ENCODE assay signal across 8 cellular contexts in genomic region chr16:1614226-1615102, GRCh38. TPM values are rescaled to one million over a fixed set of nuclear protein-coding genes. Genes with fewer than 3 reads are reported as not detected.
DNase-seq lines count a peak whose midpoint lies in the region; ATAC-seq and TF ChIP-seq lines count a peak whose summit lies in the region.

No MANE protein-coding gene starts in this region.

- H3K36me3 ChIP-seq in SJCRH30 (peaks cover 11% of the 10 kb centered on the region), transverse colon (no peaks in the 10 kb centered on the region)

- H3K36me3 Mint-ChIP-seq in memory B cell: peaks cover 16% of the 10 kb centered on the region

- peak overlapping the region; percentile 88 for H3K4me3 Mint-ChIP-seq in memory B cell

- WGBS in transverse colon (ENCODE audit: low coverage in 1 of 2), 2 donors: 1% methylated on average over 48 of the region's 114 CpGs; no CpG with 5 or more reads in 1 of the 2 donors

- no peak for TF ChIP-seq CTCF in coronary artery (IDR thresholded peaks at IDR 0.05)
- TF ChIP-seq CTCF in transverse colon (IDR thresholded peaks at IDR 0.05): no peak

- no peaks in the 10 kb centered on the region for H3K9me3 Mint-ChIP-seq in memory B cell

- no peak overlapping the region for H3K27ac Mint-ChIP-seq in memory B cell

- H3K4me1 ChIP-seq in SJCRH30 (peaks cover 6% of the 10 kb centered on the region; the same call in 1 of the 2 replicates), transverse colon (peaks cover 17 to 48% (median 43%) of the 10 kb centered on the region in 4 donors)

- peaks cover 16% of the 10 kb centered on the region for H3K4me1 Mint-ChIP-seq in memory B cell

- H3K27ac ChIP-seq in SJCRH30 (no peak overlapping the region), coronary artery (peak overlapping the region; percentile 68 to 79), transverse colon (peak overlapping the region; percentile 76 to 95 (median 90))

- ATAC-seq in memory B cell (ENCODE audit: low read depth): no peak
- no peak for ATAC-seq in GM18867 (IDR thresholded peaks at IDR 0.05; ENCODE audit: unreplicated experiment)

- DNase-seq in NOMO-1 (lab: John Stamatoyannopoulos, UW; ENCODE audit: unreplicated experiment in 2 of 2) (peak; percentile 17 to 48), NOMO-1 treated with dmso at 0.1 percent for 144 hours (lab: John Stamatoyannopoulos, UW; ENCODE audit: unreplicated experiment) (no peak), SJCRH30 (peak; percentile 36 to 56), coronary artery (ENCODE audit: low spot score) (no peak), memory B cell (ENCODE audit: low spot score in 2 of 2) (peak in 1 of 2 donors; percentile 33), transverse colon (peak; percentile 17)
- no peak for DNase-seq in effector CD8-positive, alpha-beta T cell (lab: John Stamatoyannopoulos, UW)

- peak overlapping the region; percentile 74 for H3K4me3 ChIP-seq in SJCRH30
- peak overlapping the region; percentile 84 for H3K4me3 ChIP-seq in coronary artery
- H3K4me3 ChIP-seq in transverse colon: peak overlapping the region; percentile 53 to 100 (median 96)

- H3K9me3 ChIP-seq in SJCRH30 (replicated peaks) (no peaks in the 10 kb centered on the region), transverse colon (no peaks in the 10 kb centered on the region)

- peaks cover 3% of the 10 kb centered on the region for H3K27me3 Mint-ChIP-seq in memory B cell

- in situ Hi-C loops in transverse colon (cut with MboI; ENCODE audit: low pct_ligation_motif_present in 1 of 4, low pct_unique_long_range_greater_than_20kb in 1 of 4, low sequenced_read_pairs in 3 of 4): no loop called here

- TF ChIP-seq POLR2A in transverse colon (IDR thresholded peaks at IDR 0.05): no peak

- H3K27me3 ChIP-seq in SJCRH30 (no peaks in the 10 kb centered on the region), transverse colon (no peaks in the 10 kb centered on the region)

- TF ChIP-seq EP300 in transverse colon (IDR thresholded peaks at IDR 0.05; ENCODE audit: low read depth): no peak

- intact Hi-C loops in transverse colon (cut with DNase I; ENCODE audit: low total_unique reads): no loop called here

RNA-seq across cellular contexts. Expression of gene CRAMP1, which starts 2.3 kb away (rescaled TPM):
- total RNA-seq in SJCRH30 (2014; rRNA removed; shearing (Covaris generic)): 9.5 and 12.6 TPM in 2 replicates
- total RNA-seq in transverse colon: 10 to 100 TPM; 10.1 to 52.7 (median 16.2) TPM

RNA-seq across cellular contexts. Expression of gene IFT140, which starts 2.6 kb away (rescaled TPM):
- 4.4 and 6.5 TPM in 2 replicates for total RNA-seq in SJCRH30 (2014; rRNA removed; shearing (Covaris generic))
- 10 to 100 TPM; 16.2 to 26.6 (median 22.0) TPM for total RNA-seq in transverse colon

Comparison
In these comparisons a context has a peak if more than half of its experiments do, and no peak if none do; other contexts are left out.
1. DNase-seq: peak in NOMO-1 (2 of 2), SJCRH30 (2 of 2) and transverse colon (single experiment); none in NOMO-1 treated with dmso at 0.1 percent for 144 hours (single experiment), coronary artery (single experiment) and effector CD8-positive, alpha-beta T cell (single experiment).
2. Peak in every context shown above with its lines, with median percentiles within 50 percentile points of each other: H3K4me3 ChIP-seq.